ENCODE assay signal across 8 cellular contexts in genomic region chr9:78601957-78602565, GRCh38.
DNase-seq lines count a peak whose midpoint lies in the region; ATAC-seq, FAIRE-seq and TF ChIP-seq lines count a peak whose summit lies in the region.

No MANE protein-coding gene starts in this region.

- peak; percentile 78 for FAIRE-seq in GM12891 (lab: Jason Lieb, UNC)

- H3K9ac ChIP-seq in colonic mucosa (ENCODE audit: low read depth in 2 of 2, low read length in 2 of 2): no peak overlapping the region

- H3K4me3 ChIP-seq in colonic mucosa: no peak overlapping the region

- no peaks in the 10 kb centered on the region for H3K36me3 ChIP-seq in colonic mucosa

- H3K9me3 ChIP-seq in colonic mucosa: no peaks in the 10 kb centered on the region

- no peak for TF ChIP-seq POLR2A in GM12891 (IDR thresholded peaks at IDR 0.05; ENCODE audit: low read depth, low read length)

- TF ChIP-seq CTCF in colonic mucosa (IDR thresholded peaks at IDR 0.05): peak; percentile 51

- no peaks in the 10 kb centered on the region for H3K4me1 ChIP-seq in colonic mucosa

- no peak overlapping the region for H3K27ac ChIP-seq in colonic mucosa

- DNase-seq in Ammon's horn (ENCODE audit: low spot score): peak; percentile 63
- no peak for DNase-seq in GM12891 (ENCODE audit: insufficient read length, low spot score)
- DNase-seq in NCI-H748 treated with DMSO at 0.1 percent for 48 hours (lab: John Stamatoyannopoulos, UW): peak; percentile 78
- no peak for DNase-seq in colonic mucosa
- peak; percentile 30 for DNase-seq in midbrain (lab: John Stamatoyannopoulos, UW)
- DNase-seq in sciatic nerve (ENCODE audit: low spot score): no peak

- ATAC-seq in HG03442 (IDR thresholded peaks at IDR 0.05; ENCODE audit: unreplicated experiment): peak; percentile 75
- ATAC-seq in sciatic nerve: no peak
- ATAC-seq in HG02852 (IDR thresholded peaks at IDR 0.05; ENCODE audit: unreplicated experiment): no peak

- intact Hi-C loops in colonic mucosa (cut with DNase I): no loop called here
- intact Hi-C loops in sciatic nerve (cut with DNase I): no loop called here

- no peaks in the 10 kb centered on the region for H3K27me3 ChIP-seq in colonic mucosa

TF ChIP-seq in GM12891, 5 proteins besides CTCF, POLR2A, EP300 and RAD21:
- TF ChIP-seq PAX5 (IDR thresholded peaks at IDR 0.05; ENCODE audit: insufficient read depth, low read length, severe bottlenecking): no peak
- TF ChIP-seq SPI1 (IDR thresholded peaks at IDR 0.05; ENCODE audit: low read depth, low read length): no peak

Comparison
In these comparisons a context has a peak if more than half of its experiments do, and no peak if none do; other contexts are left out.
1. DNase-seq: peak in Ammon's horn (single experiment), NCI-H748 treated with DMSO at 0.1 percent for 48 hours (single experiment) and midbrain (single experiment); none in GM12891 (single experiment), colonic mucosa (single experiment) and sciatic nerve (single experiment).